12 cellular contexts compared by ENCODE assay signal in the genomic region with DNA sequence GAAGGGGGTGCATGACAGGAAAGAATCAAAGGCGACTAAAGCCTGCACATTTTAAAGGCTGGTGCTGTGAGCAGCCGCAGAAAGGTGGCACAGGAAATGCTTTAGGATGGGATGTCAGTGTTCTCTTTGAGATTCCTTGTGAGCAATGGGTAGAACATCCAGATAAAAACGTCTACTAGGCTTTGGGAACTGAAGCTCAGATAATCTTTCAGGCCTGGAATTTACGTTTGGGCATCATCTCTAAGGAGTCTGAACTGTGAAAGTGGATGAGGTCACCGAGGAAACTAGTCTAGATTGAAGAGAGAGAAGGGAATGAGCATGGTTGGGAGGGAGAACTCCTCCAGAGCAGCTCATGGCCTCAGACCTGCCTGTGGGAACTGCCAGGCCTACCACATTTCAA.
DNase-seq lines count a peak whose midpoint lies in the region; ATAC-seq and TF ChIP-seq lines count a peak whose summit lies in the region.
"Had no signal": no experiment of that assay in that cellular context is flagged by ENCODE, and none has a peak within 500 bp of the region (broad histone marks: within the 10 kb centered on the region; RNA-seq: fewer than 3 reads in every experiment).

No MANE protein-coding gene starts in this region.

- H3K36me3 ChIP-seq in adipocyte (ENCODE audit: control insufficient read depth, insufficient read depth, low read length, severe bottlenecking): no peaks in the 10 kb centered on the region

- no peaks in the 10 kb centered on the region for H3K9me3 ChIP-seq in adipocyte (ENCODE audit: control insufficient read depth, low read length)
- H3K9me3 ChIP-seq: Caco-2 had no signal

- no peak overlapping the region for H3K9ac ChIP-seq in adipocyte (ENCODE audit: low read length)

- peaks cover 48% of the 10 kb centered on the region for H3K4me1 Mint-ChIP-seq in HFFc6 (ENCODE audit: low read depth)

- peak overlapping the region; percentile 86 for H3K27ac Mint-ChIP-seq in HFFc6

- H3K4me3 ChIP-seq in adipocyte (ENCODE audit: low read length): no peak overlapping the region

- H3K27me3 ChIP-seq in adipocyte (replicated peaks; ENCODE audit: control insufficient read depth, insufficient read depth, low read length): no peaks in the 10 kb centered on the region

- DNase-seq in AG20443 (ENCODE audit: low spot score) (peak; percentile 77), HFFc6 (peak; percentile 79), adipocyte (ENCODE audit: low read depth) (peak; percentile 19), kidney tubule cell (ENCODE audit: low spot score) (peak; percentile 57), NCI-H1105 treated with DMSO at 0.1 percent for 48 hours (lab: John Stamatoyannopoulos, UW) (no peak), ecto neural progenitor cell (ENCODE audit: low spot score) (no peak), hypothalamus (lab: John Stamatoyannopoulos, UW) (no peak)
- DNase-seq: activated T-cell treated with anti-CD3 and anti-CD28 coated beads, Interleukin-2, amount 50 U/mL, for 1 hour; Caco-2; left colon; nucleus accumbens had no signal

- no peaks in the 10 kb centered on the region for H3K4me1 ChIP-seq in adipocyte (ENCODE audit: control insufficient read depth, insufficient read depth, low read length)
- H3K4me1 ChIP-seq: Caco-2 had no signal

- H3K9me3 Mint-ChIP-seq in HFFc6: no peaks in the 10 kb centered on the region

- no peak for TF ChIP-seq CTCF in HFFc6 (IDR thresholded peaks at IDR 0.05)

- peaks cover 2% of the 10 kb centered on the region; the same call in 1 of the 2 replicates for H3K27me3 Mint-ChIP-seq in HFFc6 (ENCODE audit: insufficient read depth)

- peaks cover 25% of the 10 kb centered on the region for H3K36me3 Mint-ChIP-seq in HFFc6 (ENCODE audit: low read depth)

- no peak for ATAC-seq in GM21786 (IDR thresholded peaks at IDR 0.05; ENCODE audit: unreplicated experiment)
- ATAC-seq: left colon had no signal

- peak overlapping the region; percentile 7; the same call in 1 of the 2 replicates for H3K4me3 Mint-ChIP-seq in HFFc6

Comparison
In these comparisons a context has a peak if more than half of its experiments do, and no peak if none do; other contexts are left out.
1. DNase-seq: peak in AG20443 (single experiment), HFFc6 (single experiment), adipocyte (single experiment) and kidney tubule cell (single experiment); none in NCI-H1105 treated with DMSO at 0.1 percent for 48 hours (single experiment), ecto neural progenitor cell (single experiment) and hypothalamus (0 of 51).